In genomic region chr2:101868525-101868924, GRCh38 we compare ENCODE assay signal across 19 cellular contexts.
DNase-seq lines count a peak whose midpoint lies in the region; ATAC-seq, FAIRE-seq and TF ChIP-seq lines count a peak whose summit lies in the region.
"Had no signal": no experiment of that assay in that cellular context is flagged by ENCODE, and none has a peak within 500 bp of the region (broad histone marks: within the 10 kb centered on the region; RNA-seq: fewer than 3 reads in every experiment).

No MANE protein-coding gene starts in this region.

- H3K27ac Mint-ChIP-seq in activated naive CD8-positive, alpha-beta T cell treated with anti-CD3 and anti-CD28 coated beads, Interleukin-2, amount 50 U/mL, for 24 hours = peak overlapping the region; percentile 45
- no peak overlapping the region for H3K27ac Mint-ChIP-seq in activated naive CD8-positive, alpha-beta T cell treated with anti-CD3 and anti-CD28 coated beads for 36 hours
- peak overlapping the region; percentile 85 for H3K27ac Mint-ChIP-seq in chondrocyte (ENCODE audit: unreplicated experiment)

- H3K4me1 ChIP-seq in kidney (ENCODE audit: control insufficient read depth in 1 of 2, insufficient read depth in 1 of 2, low read depth in 1 of 2, low read length in 2 of 2) (peaks cover 0 to 3% of the 10 kb centered on the region in 2 donors), gastroesophageal sphincter (no peaks in the 10 kb centered on the region)
- H3K4me1 ChIP-seq: A549, BE2C had no signal

- H3K27ac ChIP-seq in kidney (ENCODE audit: low read depth in 2 of 2, low read length in 2 of 2) (no peak overlapping the region), gastroesophageal sphincter (no peak overlapping the region)
- H3K27ac ChIP-seq: A549, C4-2B had no signal

- H3K27me3 ChIP-seq in gastroesophageal sphincter = no peaks in the 10 kb centered on the region
- H3K27me3 ChIP-seq: BE2C had no signal

- no peak for FAIRE-seq in kidney (lab: Jason Lieb, UNC)
- FAIRE-seq: A549, D721Med, GM12891 had no signal

- H3K4me3 ChIP-seq in kidney (ENCODE audit: low read length in 2 of 2) = no peak overlapping the region
- H3K4me3 ChIP-seq in gastroesophageal sphincter = no peak overlapping the region
- H3K4me3 ChIP-seq: A549 had no signal

- H3K36me3 Mint-ChIP-seq in activated naive CD8-positive, alpha-beta T cell treated with anti-CD3 and anti-CD28 coated beads, Interleukin-2, amount 50 U/mL, for 24 hours (ENCODE audit: low read depth) = peaks cover 35% of the 10 kb centered on the region
- H3K36me3 Mint-ChIP-seq in activated naive CD8-positive, alpha-beta T cell treated with anti-CD3 and anti-CD28 coated beads for 36 hours = peaks cover 6% of the 10 kb centered on the region
- peaks cover 44% of the 10 kb centered on the region for H3K36me3 Mint-ChIP-seq in chondrocyte (ENCODE audit: low read depth)

- intact Hi-C loops in kidney (cut with DNase I) (no loop called here), left cardiac atrium (cut with DNase I) (no loop called here)

- H3K9me3 ChIP-seq in kidney (ENCODE audit: control insufficient read depth in 1 of 2, low read length in 2 of 2) (no peaks in the 10 kb centered on the region), gastroesophageal sphincter (no peaks in the 10 kb centered on the region)
- H3K9me3 ChIP-seq: A549, BE2C had no signal

- no peaks in the 10 kb centered on the region for H3K27me3 Mint-ChIP-seq in activated naive CD8-positive, alpha-beta T cell treated with anti-CD3 and anti-CD28 coated beads, Interleukin-2, amount 50 U/mL, for 24 hours
- no peaks in the 10 kb centered on the region for H3K27me3 Mint-ChIP-seq in activated naive CD8-positive, alpha-beta T cell treated with anti-CD3 and anti-CD28 coated beads for 36 hours
- no peaks in the 10 kb centered on the region for H3K27me3 Mint-ChIP-seq in chondrocyte (ENCODE audit: low read depth)
- H3K27me3 Mint-ChIP-seq: CD4-positive, alpha-beta memory T cell had no signal

- no peak for ATAC-seq in activated naive CD8-positive, alpha-beta T cell treated with anti-CD3 and anti-CD28 coated beads, Interleukin-2, amount 50 U/mL, for 24 hours
- ATAC-seq in left cardiac atrium (no peak), gastroesophageal sphincter (no peak)
- ATAC-seq: A549 had no signal

- no peak for TF ChIP-seq EP300 in gastroesophageal sphincter (IDR thresholded peaks at IDR 0.05)

- H3K9me3 Mint-ChIP-seq in activated naive CD8-positive, alpha-beta T cell treated with anti-CD3 and anti-CD28 coated beads, Interleukin-2, amount 50 U/mL, for 24 hours = no peaks in the 10 kb centered on the region
- H3K9me3 Mint-ChIP-seq in activated naive CD8-positive, alpha-beta T cell treated with anti-CD3 and anti-CD28 coated beads for 36 hours = no peaks in the 10 kb centered on the region
- H3K9me3 Mint-ChIP-seq in chondrocyte (ENCODE audit: low read depth) = no peaks in the 10 kb centered on the region
- H3K9me3 Mint-ChIP-seq: CD4-positive, alpha-beta memory T cell; HFFc6 had no signal

- no peak overlapping the region for H3K9ac ChIP-seq in kidney (ENCODE audit: low read length in 2 of 2)

- TF ChIP-seq POLR2A in gastroesophageal sphincter (IDR thresholded peaks at IDR 0.05) = no peak

- 75 to 87% methylated on average over 5 of the region's 5 CpGs for WGBS in gastroesophageal sphincter (ENCODE audit: low coverage in 1 of 2), 2 donors

- TF ChIP-seq CTCF in chondrocyte (IDR thresholded peaks at IDR 0.05) (no peak), kidney (IDR thresholded peaks at IDR 0.05; ENCODE audit: borderline replicate concordance, extremely low read depth, insufficient read depth) (no peak), gastroesophageal sphincter (IDR thresholded peaks at IDR 0.05) (no peak)

- H3K36me3 ChIP-seq in kidney (ENCODE audit: control insufficient read depth in 1 of 2, insufficient read depth in 2 of 2, low read length in 2 of 2) (peaks cover 42 to 51% of the 10 kb centered on the region in 2 donors), gastroesophageal sphincter (peaks cover 0 to 99% of the 10 kb centered on the region in 2 donors)
- H3K36me3 ChIP-seq: BE2C had no signal

- H3K4me1 Mint-ChIP-seq in activated naive CD8-positive, alpha-beta T cell treated with anti-CD3 and anti-CD28 coated beads, Interleukin-2, amount 50 U/mL, for 24 hours = no peaks in the 10 kb centered on the region
- H3K4me1 Mint-ChIP-seq in activated naive CD8-positive, alpha-beta T cell treated with anti-CD3 and anti-CD28 coated beads for 36 hours = no peaks in the 10 kb centered on the region
- H3K4me1 Mint-ChIP-seq in chondrocyte (ENCODE audit: low read depth) = peaks cover 25% of the 10 kb centered on the region

- no peak for DNase-seq in activated naive CD8-positive, alpha-beta T cell treated with anti-CD3 and anti-CD28 coated beads, Interleukin-2, amount 50 U/mL, for 24 hours
- no peak for DNase-seq in activated naive CD8-positive, alpha-beta T cell treated with anti-CD3 and anti-CD28 coated beads for 36 hours
- no peak for DNase-seq in chondrocyte (ENCODE audit: low spot score)
- peak; percentile 41 for DNase-seq in kidney
- DNase-seq in Kasumi-1 (lab: John Stamatoyannopoulos, UW) = no peak
- DNase-seq in left cardiac atrium = no peak
- DNase-seq: BE2C; CD4-positive, alpha-beta memory T cell; COR-L47; DMS153; DMS79 treated with DMSO at 0.1 percent for 48 hours; EL; HCEC 1CT; HFFc6 had no signal

- H3K4me3 Mint-ChIP-seq in activated naive CD8-positive, alpha-beta T cell treated with anti-CD3 and anti-CD28 coated beads, Interleukin-2, amount 50 U/mL, for 24 hours = no peak overlapping the region
- H3K4me3 Mint-ChIP-seq in activated naive CD8-positive, alpha-beta T cell treated with anti-CD3 and anti-CD28 coated beads for 36 hours = no peak overlapping the region
- H3K4me3 Mint-ChIP-seq in chondrocyte (ENCODE audit: unreplicated experiment) = no peak overlapping the region
- H3K4me3 Mint-ChIP-seq: HFFc6 had no signal
